ENCODE assay signal across 8 cellular contexts in genomic region chrX:20066968-20067708, GRCh38. TPM values are rescaled to one million over a fixed set of nuclear protein-coding genes. Genes with fewer than 3 reads are reported as not detected.
DNase-seq lines count a peak whose midpoint lies in the region; ATAC-seq, FAIRE-seq and TF ChIP-seq lines count a peak whose summit lies in the region.

No MANE protein-coding gene starts in this region.

- H3K79me2 ChIP-seq in neural cell (replicated peaks; ENCODE audit: insufficient read depth, low read length): no peaks in the 10 kb centered on the region

- H3K27ac ChIP-seq in RWPE2 (ENCODE audit: poor library complexity, severe bottlenecking) (peak overlapping the region; percentile 58), neural cell (ENCODE audit: low read length) (no peak overlapping the region)

- no peak overlapping the region for H3K27ac Mint-ChIP-seq in endothelial cell (ENCODE audit: unreplicated experiment)

- H3K27me3 ChIP-seq in RWPE2 (ENCODE audit: insufficient read depth, poor library complexity, severe bottlenecking) (no peaks in the 10 kb centered on the region), neural cell (ENCODE audit: insufficient read depth, low read depth, low read length) (no peaks in the 10 kb centered on the region)

- peak; percentile 86 for TF ChIP-seq RAD21 in neural cell (conservative IDR thresholded peaks at IDR 0.05)

- no peaks in the 10 kb centered on the region for H3K27me3 Mint-ChIP-seq in endothelial cell (ENCODE audit: unreplicated experiment)

- no peaks in the 10 kb centered on the region for H3K36me3 Mint-ChIP-seq in endothelial cell (ENCODE audit: low read depth, unreplicated experiment)

- H3K4me1 Mint-ChIP-seq in endothelial cell (ENCODE audit: unreplicated experiment): no peaks in the 10 kb centered on the region

- no peaks in the 10 kb centered on the region for H3K9me3 Mint-ChIP-seq in endothelial cell (ENCODE audit: unreplicated experiment)

- no peaks in the 10 kb centered on the region for H4K20me1 ChIP-seq in neural cell (ENCODE audit: insufficient read depth)

- no peaks in the 10 kb centered on the region for H3K36me3 ChIP-seq in RWPE2 (ENCODE audit: low read depth)
- H3K36me3 ChIP-seq in neural cell (ENCODE audit: insufficient read depth, low read length): no peaks in the 10 kb centered on the region

- TF ChIP-seq CTCF in RWPE2 (IDR thresholded peaks at IDR 0.05; ENCODE audit: poor library complexity, severe bottlenecking): peak; percentile 71
- TF ChIP-seq CTCF in endothelial cell (IDR thresholded peaks at IDR 0.05; ENCODE audit: unreplicated experiment): no peak
- TF ChIP-seq CTCF in neural cell (IDR thresholded peaks at IDR 0.05; ENCODE audit: poor library complexity, severe bottlenecking): peak; percentile 81

- H3K9me3 ChIP-seq in RWPE2 (ENCODE audit: severe bottlenecking) (no peaks in the 10 kb centered on the region), neural cell (ENCODE audit: low read length) (no peaks in the 10 kb centered on the region)

- ATAC-seq in GM18870 (IDR thresholded peaks at IDR 0.05; ENCODE audit: unreplicated experiment) (peak; percentile 67), RWPE2 (ENCODE audit: low read depth) (peak; percentile 60; the same call in 2 of the 3 replicates), GM21737 (IDR thresholded peaks at IDR 0.05; ENCODE audit: unreplicated experiment) (no peak)

- no peak overlapping the region for H3K4me3 Mint-ChIP-seq in endothelial cell (ENCODE audit: unreplicated experiment)

- TF ChIP-seq EP300 in neural cell (conservative IDR thresholded peaks at IDR 0.05; ENCODE audit: poor library complexity, severe bottlenecking): no peak

- H3K4me2 ChIP-seq in neural cell (ENCODE audit: low read length): no peak overlapping the region

- FAIRE-seq in HTR-8/SVneo (lab: Jason Lieb, UNC): no peak

- H3K9me2 ChIP-seq in neural cell (ENCODE audit: insufficient read depth, low read length): no peaks in the 10 kb centered on the region

- peak; percentile 44 for DNase-seq in D341Med (ENCODE audit: low spot score)
- DNase-seq in HTR-8/SVneo (ENCODE audit: insufficient read length, low spot score): peak; percentile 58
- DNase-seq in RWPE2 (ENCODE audit: low spot score): no peak
- DNase-seq in endothelial cell (ENCODE audit: low spot score): peak; percentile 7
- no peak for DNase-seq in putamen (ENCODE audit: low spot score)

- H3F3A ChIP-seq in neural cell (ENCODE audit: insufficient read depth, low read length, poor library complexity, severe bottlenecking): no peaks in the 10 kb centered on the region

- no peak overlapping the region for H3K9ac ChIP-seq in neural cell (ENCODE audit: low read length)

- H3K4me1 ChIP-seq in RWPE2 (ENCODE audit: insufficient read depth, poor library complexity, severe bottlenecking): peaks cover 11% of the 10 kb centered on the region

- H3K4me3 ChIP-seq in RWPE2 (ENCODE audit: severe bottlenecking) (no peak overlapping the region), neural cell (ENCODE audit: low read length) (no peak overlapping the region)

- no peak overlapping the region for H2AFZ ChIP-seq in neural cell (ENCODE audit: low read depth, low read length)

TF ChIP-seq in neural cell, 6 proteins besides CTCF, POLR2A, EP300 and RAD21:
- peak; percentile 88 for TF ChIP-seq SMC3 (conservative IDR thresholded peaks at IDR 0.05; ENCODE audit: poor library complexity)
- no peak for TF ChIP-seq REST (IDR thresholded peaks at IDR 0.05; ENCODE audit: borderline replicate concordance)
TF ChIP-seq in neural cell: peak in this region for 1.

RNA-seq across cellular contexts. Expression of gene MAP7D2, which starts 49.6 kb away (rescaled TPM):
- 2.7 TPM for total RNA-seq in endothelial cell (ENCODE audit: unreplicated experiment)
- polyA plus RNA-seq in neural cell: 3.5 and 6.4 TPM in 2 replicates
- polyA minus RNA-seq in neural cell: 3.9 and 4.3 TPM in 2 replicates

Comparison
In these comparisons a context has a peak if more than half of its experiments do, and no peak if none do; other contexts are left out.
1. DNase-seq: peak in D341Med (single experiment), HTR-8/SVneo (single experiment) and endothelial cell (single experiment); none in RWPE2 (single experiment) and putamen (single experiment).